In genomic region chr6:28469153-28469745, GRCh38 we compare ENCODE assay signal across 5 cellular contexts. TPM values are rescaled to one million over a fixed set of nuclear protein-coding genes. Genes with fewer than 3 reads are reported as not detected.
"Had no signal": no experiment of that assay in that cellular context is flagged by ENCODE, and none has a peak within 500 bp of the region (broad histone marks: within the 10 kb centered on the region; RNA-seq: fewer than 3 reads in every experiment).

No MANE protein-coding gene starts in this region.

RNA-seq across cellular contexts. Expression of gene GPX6, which starts 46.3 kb away (rescaled TPM):
- total RNA-seq: H4, H9, HT-29, IMR-90, K562 had no signal
- polyA plus RNA-seq: IMR-90, K562 had no signal

RNA-seq across cellular contexts. Expression of gene GPX5, which starts 56.4 kb away (rescaled TPM):
- total RNA-seq: H4, H9, HT-29, IMR-90 had no signal
- polyA plus RNA-seq: IMR-90 had no signal
